ENCODE assay signal across 15 cellular contexts in the genomic region with DNA sequence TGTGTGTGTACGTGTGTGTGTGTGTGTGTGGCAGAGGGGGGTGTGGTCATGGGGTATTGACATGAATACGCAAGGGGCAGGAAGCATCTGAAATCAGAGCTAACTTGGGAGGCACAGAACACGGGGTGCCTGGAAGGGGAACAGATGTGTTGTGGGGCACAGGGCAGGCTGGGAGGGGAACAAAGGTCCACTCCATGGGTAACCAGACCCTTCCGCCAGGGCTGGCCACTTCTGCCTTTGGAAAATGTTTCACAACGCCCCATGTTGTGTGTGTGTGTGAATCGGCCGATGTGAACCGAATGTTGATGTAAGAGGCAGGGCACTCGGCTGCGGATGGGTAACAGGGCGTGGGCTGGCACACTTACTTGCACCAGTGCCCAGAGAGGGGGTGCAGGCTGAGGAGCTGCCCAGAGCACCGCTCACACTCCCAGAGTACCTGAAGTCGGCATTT. TPM values are rescaled to one million over a fixed set of nuclear protein-coding genes. Genes with fewer than 3 reads are reported as not detected.
DNase-seq lines count a peak whose midpoint lies in the region; ATAC-seq and TF ChIP-seq lines count a peak whose summit lies in the region.
"Had no signal": no experiment of that assay in that cellular context is flagged by ENCODE, and none has a peak within 500 bp of the region (broad histone marks: within the 10 kb centered on the region; RNA-seq: fewer than 3 reads in every experiment).

A gene with protein sequence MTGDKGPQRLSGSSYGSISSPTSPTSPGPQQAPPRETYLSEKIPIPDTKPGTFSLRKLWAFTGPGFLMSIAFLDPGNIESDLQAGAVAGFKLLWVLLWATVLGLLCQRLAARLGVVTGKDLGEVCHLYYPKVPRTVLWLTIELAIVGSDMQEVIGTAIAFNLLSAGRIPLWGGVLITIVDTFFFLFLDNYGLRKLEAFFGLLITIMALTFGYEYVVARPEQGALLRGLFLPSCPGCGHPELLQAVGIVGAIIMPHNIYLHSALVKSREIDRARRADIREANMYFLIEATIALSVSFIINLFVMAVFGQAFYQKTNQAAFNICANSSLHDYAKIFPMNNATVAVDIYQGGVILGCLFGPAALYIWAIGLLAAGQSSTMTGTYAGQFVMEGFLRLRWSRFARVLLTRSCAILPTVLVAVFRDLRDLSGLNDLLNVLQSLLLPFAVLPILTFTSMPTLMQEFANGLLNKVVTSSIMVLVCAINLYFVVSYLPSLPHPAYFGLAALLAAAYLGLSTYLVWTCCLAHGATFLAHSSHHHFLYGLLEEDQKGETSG (plus strand): TSS at position 358 of the 451 bp plus-strand sequence. CDS start 96 bp downstream, outside the sequence.

- no peak within 1 kb of the TSS for H3K9ac ChIP-seq in Karpas-422 (ENCODE audit: low read length)

- 73% methylated on average over 13 of the region's 13 CpGs for WGBS in esophagus muscularis mucosa

- peaks cover 25% of the 10 kb centered on the region for H3K4me1 ChIP-seq in Karpas-422 (ENCODE audit: low read length)
- peaks cover 0 to under 1% (median 0%) of the 10 kb centered on the region in 4 donors for H3K4me1 ChIP-seq in esophagus muscularis mucosa
- H3K4me1 ChIP-seq: colonic mucosa had no signal

- TF ChIP-seq POLR2A in esophagus muscularis mucosa (IDR thresholded peaks at IDR 0.05; ENCODE audit: low read depth), result peak; percentile 8

- ATAC-seq in memory B cell (ENCODE audit: low read depth), result peak; percentile 47
- peak in 1 of 2 donors; percentile 12 for ATAC-seq in stimulated activated naive B cell treated with anti-CD40 and anti-IgM and Interleukin-4, amounts not matched to agents 10 μg/mL and 1 μg/mL and 100 μg/mL, for 72 hours (replicated peaks)
- no peak for ATAC-seq in GM18498 (IDR thresholded peaks at IDR 0.05; ENCODE audit: unreplicated experiment)
- ATAC-seq: activated CD4-positive, alpha-beta T cell treated with anti-CD3 and anti-CD28 coated beads for 36 hours had no signal

- H3K27ac ChIP-seq in Karpas-422 (ENCODE audit: low read length) (no peak within 1 kb of the TSS), esophagus muscularis mucosa (replicated peaks in 1 of 4) (peak within 1 kb of the TSS in 3 of 4 donors; percentile 10 to 31 (median 18))
- H3K27ac ChIP-seq: colonic mucosa, SJSA1 had no signal

- no peaks in the 10 kb centered on the region for H3K36me3 Mint-ChIP-seq in memory B cell
- no peaks in the 10 kb centered on the region for H3K36me3 Mint-ChIP-seq in stimulated activated naive B cell treated with anti-CD40 and anti-IgM and Interleukin-4, amounts not matched to agents 10 μg/mL and 1 μg/mL and 100 μg/mL, for 72 hours
- no peaks in the 10 kb centered on the region for H3K36me3 Mint-ChIP-seq in activated naive CD8-positive, alpha-beta T cell treated with anti-CD3 and anti-CD28 coated beads for 36 hours
- H3K36me3 Mint-ChIP-seq: CD8-positive, alpha-beta memory T cell had no signal

- peak within 1 kb of the TSS; percentile 11 for H3K4me2 ChIP-seq in Karpas-422 (ENCODE audit: low read depth, low read length, poor library complexity, severe bottlenecking)

- DNase-seq in Karpas-422 (peak; percentile 65), esophagus muscularis mucosa (ENCODE audit: extremely low spot score) (no peak), memory B cell (ENCODE audit: low spot score in 2 of 2) (no peak), HPDE6-E6E7 (ENCODE audit: extremely low spot score) (no peak), GM19240 (ENCODE audit: insufficient read length, low spot score) (no peak)
- DNase-seq in stimulated activated naive B cell treated with anti-CD40 and anti-IgM and Interleukin-4, amounts not matched to agents 10 μg/mL and 1 μg/mL and 100 μg/mL, for 72 hours, result no peak
- no peak for DNase-seq in activated naive CD8-positive, alpha-beta T cell treated with anti-CD3 and anti-CD28 coated beads for 36 hours
- DNase-seq: activated CD4-positive, alpha-beta T cell treated with anti-CD3 and anti-CD28 coated beads for 36 hours; activated naive CD4-positive, alpha-beta T cell treated with anti-CD3 and anti-CD28 coated beads for 36 hours; CD8-positive, alpha-beta memory T cell; colonic mucosa; GOT3; NCI-H526 treated with DMSO at 0.1 percent for 48 hours had no signal

- no peaks in the 10 kb centered on the region for H3K79me2 ChIP-seq in Karpas-422 (ENCODE audit: low read length)

- no peak for TF ChIP-seq CTCF in esophagus muscularis mucosa (IDR thresholded peaks at IDR 0.05)

- peak within 1 kb of the TSS; percentile 73 for H3K27ac Mint-ChIP-seq in memory B cell
- H3K27ac Mint-ChIP-seq in stimulated activated naive B cell treated with anti-CD40 and anti-IgM and Interleukin-4, amounts not matched to agents 10 μg/mL and 1 μg/mL and 100 μg/mL, for 72 hours, result peak within 1 kb of the TSS; percentile 73
- H3K27ac Mint-ChIP-seq in activated naive CD8-positive, alpha-beta T cell treated with anti-CD3 and anti-CD28 coated beads for 36 hours, result no peak within 1 kb of the TSS
- H3K27ac Mint-ChIP-seq: activated CD4-positive, alpha-beta T cell treated with anti-CD3 and anti-CD28 coated beads for 36 hours; activated naive CD4-positive, alpha-beta T cell treated with anti-CD3 and anti-CD28 coated beads for 36 hours had no signal

- H3K4me3 ChIP-seq in Karpas-422 (ENCODE audit: low read length), result no peak within 1 kb of the TSS
- H3K4me3 ChIP-seq in esophagus muscularis mucosa, result peak within 1 kb of the TSS in 3 of 4 donors; percentile 16 to 40 (median 24)
- H3K4me3 ChIP-seq: colonic mucosa, SJSA1 had no signal

- no peak for TF ChIP-seq EP300 in esophagus muscularis mucosa (IDR thresholded peaks at IDR 0.05)

- H3K36me3 ChIP-seq in Karpas-422 (ENCODE audit: insufficient read depth, low read length) (no peaks in the 10 kb centered on the region), esophagus muscularis mucosa (no peaks in the 10 kb centered on the region)
- H3K36me3 ChIP-seq: colonic mucosa, SJSA1 had no signal

- no peaks in the 10 kb centered on the region for H3K9me3 Mint-ChIP-seq in memory B cell
- H3K9me3 Mint-ChIP-seq in stimulated activated naive B cell treated with anti-CD40 and anti-IgM and Interleukin-4, amounts not matched to agents 10 μg/mL and 1 μg/mL and 100 μg/mL, for 72 hours, result no peaks in the 10 kb centered on the region
- no peaks in the 10 kb centered on the region for H3K9me3 Mint-ChIP-seq in activated naive CD8-positive, alpha-beta T cell treated with anti-CD3 and anti-CD28 coated beads for 36 hours
- H3K9me3 Mint-ChIP-seq: activated naive CD4-positive, alpha-beta T cell treated with anti-CD3 and anti-CD28 coated beads for 36 hours; CD8-positive, alpha-beta memory T cell had no signal

- peaks cover 6% of the 10 kb centered on the region for H3K27me3 Mint-ChIP-seq in memory B cell
- peaks cover under 1 to 7% of the 10 kb centered on the region in 2 donors for H3K27me3 Mint-ChIP-seq in stimulated activated naive B cell treated with anti-CD40 and anti-IgM and Interleukin-4, amounts not matched to agents 10 μg/mL and 1 μg/mL and 100 μg/mL, for 72 hours
- H3K27me3 Mint-ChIP-seq in activated naive CD8-positive, alpha-beta T cell treated with anti-CD3 and anti-CD28 coated beads for 36 hours, result no peaks in the 10 kb centered on the region
- H3K27me3 Mint-ChIP-seq: activated CD4-positive, alpha-beta T cell treated with anti-CD3 and anti-CD28 coated beads for 36 hours had no signal

- no peak within 1 kb of the TSS for H2AFZ ChIP-seq in Karpas-422 (ENCODE audit: low read length)

- H4K20me1 ChIP-seq in Karpas-422 (ENCODE audit: insufficient read depth, low read depth, low read length), result no peaks in the 10 kb centered on the region

- no peaks in the 10 kb centered on the region for H3K9me2 ChIP-seq in Karpas-422 (replicated peaks; ENCODE audit: insufficient read depth, low read length)

- intact Hi-C loops in esophagus muscularis mucosa (cut with DNase I), result no loop called here

- H3K27me3 ChIP-seq in Karpas-422 (ENCODE audit: low read length) (no peaks in the 10 kb centered on the region), esophagus muscularis mucosa (no peaks in the 10 kb centered on the region)
- H3K27me3 ChIP-seq: colonic mucosa, SJSA1 had no signal

- H3K4me1 Mint-ChIP-seq in memory B cell, result peaks cover 3% of the 10 kb centered on the region
- peaks cover 4 to 8% of the 10 kb centered on the region in 2 donors for H3K4me1 Mint-ChIP-seq in stimulated activated naive B cell treated with anti-CD40 and anti-IgM and Interleukin-4, amounts not matched to agents 10 μg/mL and 1 μg/mL and 100 μg/mL, for 72 hours
- H3K4me1 Mint-ChIP-seq in activated naive CD8-positive, alpha-beta T cell treated with anti-CD3 and anti-CD28 coated beads for 36 hours, result peaks cover 2% of the 10 kb centered on the region
- H3K4me1 Mint-ChIP-seq: activated CD4-positive, alpha-beta T cell treated with anti-CD3 and anti-CD28 coated beads for 36 hours had no signal

- peak within 1 kb of the TSS; percentile 64 for H3K4me3 Mint-ChIP-seq in memory B cell
- H3K4me3 Mint-ChIP-seq in stimulated activated naive B cell treated with anti-CD40 and anti-IgM and Interleukin-4, amounts not matched to agents 10 μg/mL and 1 μg/mL and 100 μg/mL, for 72 hours, result no peak within 1 kb of the TSS
- no peak within 1 kb of the TSS for H3K4me3 Mint-ChIP-seq in activated naive CD8-positive, alpha-beta T cell treated with anti-CD3 and anti-CD28 coated beads for 36 hours
- H3K4me3 Mint-ChIP-seq: activated CD4-positive, alpha-beta T cell treated with anti-CD3 and anti-CD28 coated beads for 36 hours; activated naive CD4-positive, alpha-beta T cell treated with anti-CD3 and anti-CD28 coated beads for 36 hours had no signal

- no peaks in the 10 kb centered on the region for H3K9me3 ChIP-seq in Karpas-422 (ENCODE audit: low read length)
- H3K9me3 ChIP-seq in esophagus muscularis mucosa, result no peaks in the 10 kb centered on the region
- H3K9me3 ChIP-seq: colonic mucosa, SJSA1 had no signal

RNA-seq across cellular contexts. Expression of the gene that starts here (rescaled TPM):
- total RNA-seq in Karpas-422 (2014; rRNA removed; shearing (Covaris generic); ENCODE audit: low replicate concordance), result 1.9 TPM in 1 of 2 replicates, not detected in the other
- total RNA-seq in esophagus muscularis mucosa, result 10 to 100 TPM in 2 of 4 donors, 1 to 10 TPM in 2; 5.6 to 38.1 (median 20.7) TPM
- under 1 TPM; 0.08 TPM for total RNA-seq in activated naive CD8-positive, alpha-beta T cell treated with anti-CD3 and anti-CD28 coated beads for 36 hours
- total RNA-seq: activated naive CD4-positive, alpha-beta T cell treated with anti-CD3 and anti-CD28 coated beads for 36 hours had no signal
